20 cellular contexts compared by ENCODE assay signal in the genomic region with DNA sequence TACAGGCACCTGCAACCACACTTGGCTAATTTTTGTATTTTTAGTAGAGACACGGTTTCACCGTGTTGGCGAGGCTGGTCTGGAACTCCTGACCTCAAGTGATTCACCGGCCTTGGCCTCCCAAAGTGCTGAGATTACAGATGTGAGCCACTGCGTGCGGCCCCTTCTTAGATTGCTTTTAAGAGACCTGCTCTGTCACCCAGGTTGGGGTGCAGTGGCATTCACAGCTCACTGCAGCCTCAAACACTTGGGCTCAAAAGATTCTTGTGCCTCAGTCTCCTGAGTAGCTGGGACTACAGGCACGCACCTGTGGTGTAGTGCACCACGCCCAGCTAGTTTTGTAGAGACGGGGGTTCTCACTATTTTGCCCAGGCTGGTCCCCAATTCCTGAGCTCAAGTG. TPM values are rescaled to one million over a fixed set of nuclear protein-coding genes. Genes with fewer than 3 reads are reported as not detected.
DNase-seq lines count a peak whose midpoint lies in the region; ATAC-seq and TF ChIP-seq lines count a peak whose summit lies in the region.
"Had no signal": no experiment of that assay in that cellular context is flagged by ENCODE, and none has a peak within 500 bp of the region (broad histone marks: within the 10 kb centered on the region; RNA-seq: fewer than 3 reads in every experiment).

No MANE protein-coding gene starts in this region.

- intact Hi-C loops in CD4-positive, alpha-beta T cell (cut with DNase I, micrococcal nuclease): no loop called here
- intact Hi-C loops in naive thymus-derived CD4-positive, alpha-beta T cell (cut with micrococcal nuclease): no loop called here
- intact Hi-C loops in OCI-LY7 (cut with micrococcal nuclease; ENCODE audit: unreplicated experiment): no loop called here

- H3K4me3 ChIP-seq in naive thymus-derived CD4-positive, alpha-beta T cell (ENCODE audit: low read length): no peak overlapping the region
- no peak overlapping the region for H3K4me3 ChIP-seq in OCI-LY7 (ENCODE audit: low read depth, low read length, poor library complexity, severe bottlenecking)
- H3K4me3 ChIP-seq: BLaER1 had no signal

- BruUV-seq in OCI-LY7 (replicated peaks; lab: Mats Ljungman, UMichigan): no TSS peak

- no peak overlapping the region for H3K27ac ChIP-seq in CD4-positive, alpha-beta T cell (ENCODE audit: low read depth, low read length)
- peak overlapping the region; percentile 100 for H3K27ac ChIP-seq in VCaP
- H3K27ac ChIP-seq in naive thymus-derived CD4-positive, alpha-beta T cell (ENCODE audit: low read depth, low read length): peak overlapping the region; percentile 54
- no peak overlapping the region for H3K27ac ChIP-seq in OCI-LY7 (ENCODE audit: low read depth, low read length, poor library complexity, severe bottlenecking)
- H3K27ac ChIP-seq: BLaER1 had no signal

- H2AFZ ChIP-seq in OCI-LY7 (ENCODE audit: low read length): no peak overlapping the region

- H3K4me1 Mint-ChIP-seq in activated T-cell treated with anti-CD3 and anti-CD28 coated beads, Interleukin-2, amount 50 U/mL, for 24 hours (ENCODE audit: low read depth): peaks cover 74% of the 10 kb centered on the region
- H3K4me1 Mint-ChIP-seq in CD4-positive, alpha-beta T cell (ENCODE audit: low read depth): peaks cover 60% of the 10 kb centered on the region
- peaks cover 20 to 68% (median 55%) of the 10 kb centered on the region in 7 donors for H3K4me1 Mint-ChIP-seq in naive thymus-derived CD4-positive, alpha-beta T cell

- peaks cover 95% of the 10 kb centered on the region for H3K36me3 Mint-ChIP-seq in activated T-cell treated with anti-CD3 and anti-CD28 coated beads, Interleukin-2, amount 50 U/mL, for 24 hours (ENCODE audit: low read depth)
- peaks cover 96% of the 10 kb centered on the region for H3K36me3 Mint-ChIP-seq in CD4-positive, alpha-beta T cell (ENCODE audit: low read depth)
- peaks cover 16 to 63% (median 50%) of the 10 kb centered on the region in 5 donors for H3K36me3 Mint-ChIP-seq in naive thymus-derived CD4-positive, alpha-beta T cell

- ATAC-seq in CD4-positive, alpha-beta T cell (ENCODE audit: poor library complexity): no peak
- ATAC-seq in naive thymus-derived CD4-positive, alpha-beta T cell: no peak
- ATAC-seq: PC-3 had no signal

- no peaks in the 10 kb centered on the region for H3K9me3 ChIP-seq in CD4-positive, alpha-beta T cell (ENCODE audit: control insufficient read depth, low read length)
- H3K9me3 ChIP-seq in naive thymus-derived CD4-positive, alpha-beta T cell (ENCODE audit: control insufficient read depth in 2 of 3, low read length in 3 of 3): no peaks in the 10 kb centered on the region
- no peaks in the 10 kb centered on the region for H3K9me3 ChIP-seq in OCI-LY7 (ENCODE audit: low read length)
- H3K9me3 ChIP-seq: BLaER1 had no signal

- peaks cover 82% of the 10 kb centered on the region for H3K79me2 ChIP-seq in OCI-LY7 (ENCODE audit: insufficient read depth, low read depth, low read length)

- H3K4me1 ChIP-seq in naive thymus-derived CD4-positive, alpha-beta T cell (ENCODE audit: control insufficient read depth in 2 of 2, insufficient read depth in 2 of 2, low read length in 2 of 2): peaks cover 14 to 38% of the 10 kb centered on the region in 2 donors
- no peaks in the 10 kb centered on the region for H3K4me1 ChIP-seq in OCI-LY7 (ENCODE audit: insufficient read depth, low read length, poor library complexity, severe bottlenecking)

- POLR2A ChIA-PET in CD4-positive, alpha-beta T cell (lab: Charles Lee): interaction anchor here (2.2 to 3.5 kb wide), 2 partner anchors 11 to 21 kb away, joined by 7 to 19 read pairs; partner anchors contain the start of genes ETF1 and HSPA9
- POLR2A ChIA-PET in naive thymus-derived CD4-positive, alpha-beta T cell (lab: Charles Lee): interaction anchor here (2.6 kb wide), 1 partner anchor 11 kb away, joined by 8 read pairs; the partner anchor contains the start of gene HSPA9
- POLR2A ChIA-PET in OCI-LY7 (lab: Charles Lee): interaction anchor here (0.5 to 0.9 kb wide), 2 partner anchors 14 to 293 kb away, joined by 3 to 4 read pairs; no protein-coding TSS in a partner anchor

- no peaks in the 10 kb centered on the region for H3K9me2 ChIP-seq in OCI-LY7 (ENCODE audit: insufficient read depth, low read length)

- no peak for TF ChIP-seq CTCF in CD4-positive, alpha-beta T cell (IDR thresholded peaks at IDR 0.05)
- TF ChIP-seq CTCF in VCaP (conservative IDR thresholded peaks at IDR 0.05) (no peak), OCI-LY7 (conservative IDR thresholded peaks at IDR 0.05; ENCODE audit: low read length) (no peak)

- peaks cover 24% of the 10 kb centered on the region for H4K20me1 ChIP-seq in OCI-LY7 (ENCODE audit: insufficient read depth, low read length)

- no peak overlapping the region for H3K4me3 Mint-ChIP-seq in activated T-cell treated with anti-CD3 and anti-CD28 coated beads, Interleukin-2, amount 50 U/mL, for 24 hours
- H3K4me3 Mint-ChIP-seq in CD4-positive, alpha-beta T cell: no peak overlapping the region
- no peak overlapping the region for H3K4me3 Mint-ChIP-seq in naive thymus-derived CD4-positive, alpha-beta T cell

- H3K27me3 Mint-ChIP-seq in activated T-cell treated with anti-CD3 and anti-CD28 coated beads, Interleukin-2, amount 50 U/mL, for 24 hours: no peaks in the 10 kb centered on the region
- H3K27me3 Mint-ChIP-seq in CD4-positive, alpha-beta T cell: no peaks in the 10 kb centered on the region
- no peaks in the 10 kb centered on the region for H3K27me3 Mint-ChIP-seq in naive thymus-derived CD4-positive, alpha-beta T cell

- H3K27ac Mint-ChIP-seq in activated T-cell treated with anti-CD3 and anti-CD28 coated beads, Interleukin-2, amount 50 U/mL, for 24 hours: peak overlapping the region; percentile 89
- H3K27ac Mint-ChIP-seq in CD4-positive, alpha-beta T cell: peak overlapping the region; percentile 85
- peak overlapping the region in 5 of 9 donors; percentile 44 to 95 (median 74) for H3K27ac Mint-ChIP-seq in naive thymus-derived CD4-positive, alpha-beta T cell

- no peaks in the 10 kb centered on the region for H3K27me3 ChIP-seq in CD4-positive, alpha-beta T cell (ENCODE audit: control insufficient read depth, insufficient read depth, low read length)
- no peaks in the 10 kb centered on the region for H3K27me3 ChIP-seq in naive thymus-derived CD4-positive, alpha-beta T cell (ENCODE audit: control insufficient read depth in 2 of 2, insufficient read depth in 2 of 2, low read length in 2 of 2)
- H3K27me3 ChIP-seq: BLaER1 had no signal

- H3K9me3 Mint-ChIP-seq in activated T-cell treated with anti-CD3 and anti-CD28 coated beads, Interleukin-2, amount 50 U/mL, for 24 hours: no peaks in the 10 kb centered on the region
- H3K9me3 Mint-ChIP-seq in CD4-positive, alpha-beta T cell: no peaks in the 10 kb centered on the region
- peaks cover 0 to 4% (median 0%) of the 10 kb centered on the region in 11 donors for H3K9me3 Mint-ChIP-seq in naive thymus-derived CD4-positive, alpha-beta T cell

- CTCF ChIA-PET in CD4-positive, alpha-beta T cell (lab: Charles Lee): interaction anchor here (1.1 kb wide), 2 partner anchors 15 to 16 kb away, joined by 3 read pairs; no protein-coding TSS in a partner anchor
- CTCF ChIA-PET in naive thymus-derived CD4-positive, alpha-beta T cell (lab: Charles Lee): no interaction called here
- CTCF ChIA-PET in OCI-LY7 (lab: Charles Lee; ENCODE audit: unreplicated experiment): interaction anchor here (0.7 kb wide), 1 partner anchor 11 kb away, joined by 3 read pairs; the partner anchor contains the start of gene HSPA9

- no peak overlapping the region for H3K4me2 ChIP-seq in OCI-LY7 (ENCODE audit: low read length)
- H3K4me2 ChIP-seq: BLaER1 had no signal

- H3K36me3 ChIP-seq in naive thymus-derived CD4-positive, alpha-beta T cell (ENCODE audit: control insufficient read depth in 2 of 3, insufficient read depth in 3 of 3, low read length in 3 of 3): peaks cover 53 to 88% (median 58%) of the 10 kb centered on the region in 3 experiments
- peaks cover 96% of the 10 kb centered on the region for H3K36me3 ChIP-seq in OCI-LY7 (ENCODE audit: insufficient read depth, low read length)

- no peak for DNase-seq in activated T-cell treated with anti-CD3 and anti-CD28 coated beads, Interleukin-2, amount 50 U/mL, for 24 hours
- DNase-seq in activated T-cell treated with anti-CD3 and anti-CD28 coated beads, Interleukin-2, amount 50 U/mL, for 48 hours: no peak
- no peak for DNase-seq in CD4-positive, alpha-beta T cell
- DNase-seq in naive thymus-derived CD4-positive, alpha-beta T cell: no peak
- DNase-seq in OCI-LY7 (ENCODE audit: low spot score): no peak
- no peak for DNase-seq in DMS 273 (lab: John Stamatoyannopoulos, UW; ENCODE audit: unreplicated experiment)
- no peak for DNase-seq in dermis blood vessel endothelial cell
- DNase-seq: DMS 273 treated with DMSO at 0.1 percent for 48 hours, DND-41, KBM-7, NCI-H1105 treated with DMSO at 0.1 percent for 48 hours, NCI-H187, NCI-H2107, NCI-H510A treated with DMSO at 0.1 percent for 48 hours, NCI-H82, PC-3, RPMI8226, SIG-M5 had no signal

RNA-seq across cellular contexts. Expression of gene HSPA9, which starts 11.0 kb away (rescaled TPM):
- total RNA-seq in CD4-positive, alpha-beta T cell: 100 to 1,000 TPM; 354 to 366 TPM
- 100 to 1,000 TPM; 152 to 274 (median 185) TPM for total RNA-seq in naive thymus-derived CD4-positive, alpha-beta T cell
- 100 to 1,000 TPM; 143 to 171 TPM for polyA plus RNA-seq in naive thymus-derived CD4-positive, alpha-beta T cell
- total RNA-seq in OCI-LY7 (2014; rRNA removed; shearing (Covaris generic)): 290 and 326 TPM in 2 replicates
- total RNA-seq in OCI-LY7 (2022) (314 and 362 TPM in 2 replicates), dermis blood vessel endothelial cell (239 and 281 TPM in 2 replicates)

RNA-seq across cellular contexts. Expression of gene ETF1, which starts 21.2 kb away (rescaled TPM):
- total RNA-seq in CD4-positive, alpha-beta T cell: 100 to 1,000 TPM; 178 to 187 TPM
- total RNA-seq in naive thymus-derived CD4-positive, alpha-beta T cell: 100 to 1,000 TPM in 2 of 5 experiments, 10 to 100 TPM in 3; 40.6 to 137 (median 84.1) TPM
- 10 to 100 TPM; 19.0 to 21.8 TPM for polyA plus RNA-seq in naive thymus-derived CD4-positive, alpha-beta T cell
- 66.7 and 76.0 TPM in 2 replicates for total RNA-seq in OCI-LY7 (2014; rRNA removed; shearing (Covaris generic))
- total RNA-seq in OCI-LY7 (2022): 116 and 123 TPM in 2 replicates
- 102 and 129 TPM in 2 replicates for total RNA-seq in dermis blood vessel endothelial cell

Comparison
In these comparisons a context has a peak if more than half of its experiments do, and no peak if none do; other contexts are left out.
1. H3K27ac ChIP-seq: peak in VCaP (single experiment) and naive thymus-derived CD4-positive, alpha-beta T cell (single experiment); none in CD4-positive, alpha-beta T cell (single experiment) and OCI-LY7 (single experiment).
2. Peak in every context shown above with its lines, with median percentiles within 50 percentile points of each other: H3K27ac Mint-ChIP-seq.